In the genomic region with DNA sequence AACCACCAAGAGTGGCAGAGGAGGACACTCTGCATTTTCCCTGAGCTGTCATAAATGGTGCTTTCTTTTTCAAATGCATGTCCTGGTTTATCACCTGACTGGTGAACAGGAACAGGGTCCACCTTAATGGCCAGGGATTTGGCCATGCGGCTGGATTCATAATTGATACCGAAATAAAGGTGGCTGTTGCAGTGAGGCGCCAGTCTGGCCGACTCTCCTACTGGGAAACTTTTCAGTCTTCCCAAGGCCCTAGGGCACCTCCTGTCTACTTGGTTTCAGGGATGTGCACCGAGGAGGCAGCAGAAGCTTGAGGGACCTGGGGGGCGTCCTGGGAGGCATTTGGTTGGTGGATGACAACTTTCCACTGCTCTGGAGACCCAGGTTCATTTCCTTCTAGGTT, we compare ENCODE assay signal across 2 cellular contexts.
TF ChIP-seq lines count a peak whose summit lies in the region.

No MANE protein-coding gene starts in this region.

TF ChIP-seq in SK-N-SH, 30 proteins besides CTCF, POLR2A, EP300 and RAD21 (continued from another document):
- TF ChIP-seq, protein P1, sequence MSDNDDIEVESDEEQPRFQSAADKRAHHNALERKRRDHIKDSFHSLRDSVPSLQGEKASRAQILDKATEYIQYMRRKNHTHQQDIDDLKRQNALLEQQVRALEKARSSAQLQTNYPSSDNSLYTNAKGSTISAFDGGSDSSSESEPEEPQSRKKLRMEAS (IDR thresholded peaks at IDR 0.05; ENCODE audit: low read depth): no peak
- TF ChIP-seq SMC3 (IDR thresholded peaks at IDR 0.05; ENCODE audit: low read depth, low read length) (no peak), YY1 (IDR thresholded peaks at IDR 0.05; ENCODE audit: low read depth) (no peak)
- TF ChIP-seq, protein P2, sequence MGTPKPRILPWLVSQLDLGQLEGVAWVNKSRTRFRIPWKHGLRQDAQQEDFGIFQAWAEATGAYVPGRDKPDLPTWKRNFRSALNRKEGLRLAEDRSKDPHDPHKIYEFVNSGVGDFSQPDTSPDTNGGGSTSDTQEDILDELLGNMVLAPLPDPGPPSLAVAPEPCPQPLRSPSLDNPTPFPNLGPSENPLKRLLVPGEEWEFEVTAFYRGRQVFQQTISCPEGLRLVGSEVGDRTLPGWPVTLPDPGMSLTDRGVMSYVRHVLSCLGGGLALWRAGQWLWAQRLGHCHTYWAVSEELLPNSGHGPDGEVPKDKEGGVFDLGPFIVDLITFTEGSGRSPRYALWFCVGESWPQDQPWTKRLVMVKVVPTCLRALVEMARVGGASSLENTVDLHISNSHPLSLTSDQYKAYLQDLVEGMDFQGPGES (IDR thresholded peaks at IDR 0.05; ENCODE audit: low read depth, low read length): no peak

TF ChIP-seq in SK-N-SH treated with all-trans-retinoic acid at 6 μM for 48 hours, 23 proteins besides CTCF, POLR2A, EP300 and RAD21 (continued from another document):
- TF ChIP-seq TOX (CRISPR knock-in tag; IDR thresholded peaks at IDR 0.05; ENCODE audit: borderline replicate concordance) (no peak), RARB (CRISPR knock-in tag; IDR thresholded peaks at IDR 0.05) (no peak), SNAI2 (CRISPR knock-in tag; IDR thresholded peaks at IDR 0.05) (no peak), ZNF70 (CRISPR knock-in tag; IDR thresholded peaks at IDR 0.05) (no peak), ZC3H10 (CRISPR knock-in tag; IDR thresholded peaks at IDR 0.05) (no peak), ESRRG (CRISPR knock-in tag; IDR thresholded peaks at IDR 0.05) (no peak), GLIS3 (CRISPR knock-in tag; IDR thresholded peaks at IDR 0.05) (no peak)
- TF ChIP-seq, protein P3, sequence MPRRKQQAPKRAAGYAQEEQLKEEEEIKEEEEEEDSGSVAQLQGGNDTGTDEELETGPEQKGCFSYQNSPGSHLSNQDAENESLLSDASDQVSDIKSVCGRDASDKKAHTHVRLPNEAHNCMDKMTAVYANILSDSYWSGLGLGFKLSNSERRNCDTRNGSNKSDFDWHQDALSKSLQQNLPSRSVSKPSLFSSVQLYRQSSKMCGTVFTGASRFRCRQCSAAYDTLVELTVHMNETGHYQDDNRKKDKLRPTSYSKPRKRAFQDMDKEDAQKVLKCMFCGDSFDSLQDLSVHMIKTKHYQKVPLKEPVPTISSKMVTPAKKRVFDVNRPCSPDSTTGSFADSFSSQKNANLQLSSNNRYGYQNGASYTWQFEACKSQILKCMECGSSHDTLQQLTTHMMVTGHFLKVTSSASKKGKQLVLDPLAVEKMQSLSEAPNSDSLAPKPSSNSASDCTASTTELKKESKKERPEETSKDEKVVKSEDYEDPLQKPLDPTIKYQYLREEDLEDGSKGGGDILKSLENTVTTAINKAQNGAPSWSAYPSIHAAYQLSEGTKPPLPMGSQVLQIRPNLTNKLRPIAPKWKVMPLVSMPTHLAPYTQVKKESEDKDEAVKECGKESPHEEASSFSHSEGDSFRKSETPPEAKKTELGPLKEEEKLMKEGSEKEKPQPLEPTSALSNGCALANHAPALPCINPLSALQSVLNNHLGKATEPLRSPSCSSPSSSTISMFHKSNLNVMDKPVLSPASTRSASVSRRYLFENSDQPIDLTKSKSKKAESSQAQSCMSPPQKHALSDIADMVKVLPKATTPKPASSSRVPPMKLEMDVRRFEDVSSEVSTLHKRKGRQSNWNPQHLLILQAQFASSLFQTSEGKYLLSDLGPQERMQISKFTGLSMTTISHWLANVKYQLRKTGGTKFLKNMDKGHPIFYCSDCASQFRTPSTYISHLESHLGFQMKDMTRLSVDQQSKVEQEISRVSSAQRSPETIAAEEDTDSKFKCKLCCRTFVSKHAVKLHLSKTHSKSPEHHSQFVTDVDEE (CRISPR knock-in tag; IDR thresholded peaks at IDR 0.05): no peak
TF ChIP-seq in SK-N-SH treated with all-trans-retinoic acid at 6 μM for 48 hours: peak in this region for 0.
